In genomic region chr10:112797221-112797620, GRCh38 we compare ENCODE assay signal across 22 cellular contexts.
"Had no signal": no experiment of that assay in that cellular context is flagged by ENCODE, and none has a peak within 500 bp of the region (broad histone marks: within the 10 kb centered on the region; RNA-seq: fewer than 3 reads in every experiment).

No MANE protein-coding gene starts in this region.

- H3K27ac ChIP-seq: hepatocyte, left ventricle myocardium inferior, lower lobe of right lung, pancreas, stomach, thoracic aorta, transverse colon had no signal

- H3K27ac Mint-ChIP-seq: dendritic cell treated with granulocyte-macrophage colony-stimulating factor and Interleukin-4, amounts not matched to agents 40 ng/mL and 50 ng/mL, for 4 days; memory B cell; natural killer cell had no signal

- H3K36me3 ChIP-seq: left ventricle myocardium inferior, lower lobe of right lung, pancreas, stomach, thoracic aorta, transverse colon had no signal

- H3K9me3 Mint-ChIP-seq: dendritic cell treated with granulocyte-macrophage colony-stimulating factor and Interleukin-4, amounts not matched to agents 40 ng/mL and 50 ng/mL, for 4 days; memory B cell; mesothelial cell of epicardium; natural killer cell; neural crest cell had no signal

- DNase-seq: effector CD4-positive, alpha-beta T cell; foreskin melanocyte; left cardiac atrium; left ventricle myocardium inferior; lower lobe of right lung; natural killer cell; nucleus accumbens; pancreas; right cardiac atrium; small intestine; stimulated activated CD4-positive, alpha-beta T cell treated with anti-CD3 and anti-CD28 coated beads, Interleukin-12 subunit alpha, Interleukin-12 subunit beta, amount 100 ng/mL, for 4 hours; stimulated activated naive CD4-positive, alpha-beta T cell; stomach; substantia nigra; transverse colon had no signal

- H3K9me3 ChIP-seq: left ventricle myocardium inferior, lower lobe of right lung, pancreas, stomach, thoracic aorta, transverse colon had no signal

- H3K27me3 Mint-ChIP-seq: dendritic cell treated with granulocyte-macrophage colony-stimulating factor and Interleukin-4, amounts not matched to agents 40 ng/mL and 50 ng/mL, for 4 days; memory B cell; progenitor cell of endocrine pancreas had no signal

- H3K4me3 ChIP-seq: hepatocyte, left ventricle myocardium inferior, lower lobe of right lung, pancreas, stomach, thoracic aorta, transverse colon had no signal

- H3K27me3 ChIP-seq: hepatocyte, pancreas, stomach, transverse colon had no signal

- H3K36me3 Mint-ChIP-seq: mesothelial cell of epicardium, natural killer cell had no signal

- H3K4me3 Mint-ChIP-seq: dendritic cell treated with granulocyte-macrophage colony-stimulating factor and Interleukin-4, amounts not matched to agents 40 ng/mL and 50 ng/mL, for 4 days; memory B cell; mesothelial cell of epicardium; natural killer cell; neural crest cell had no signal

- H3K4me1 ChIP-seq: lower lobe of right lung had no signal
